ENCODE assay signal across 1 cellular context in genomic region chr20:59122377-59122932, GRCh38.
TF ChIP-seq lines count a peak whose summit lies in the region.

No MANE protein-coding gene starts in this region.

TF ChIP-seq in GM23338, 12 proteins besides CTCF, POLR2A, EP300 and RAD21 (continued from another document):
- TF ChIP-seq ZNF462 (CRISPR knock-in tag; IDR thresholded peaks at IDR 0.05) (no peak), EZH2phosphoT487 (IDR thresholded peaks at IDR 0.05; ENCODE audit: unreplicated experiment) (no peak), ETS1 (IDR thresholded peaks at IDR 0.05) (no peak), ZNF331 (CRISPR knock-in tag; IDR thresholded peaks at IDR 0.05; ENCODE audit: low read depth) (no peak)
